Comparison of ENCODE assay signal across 1 cellular context in the genomic region with DNA sequence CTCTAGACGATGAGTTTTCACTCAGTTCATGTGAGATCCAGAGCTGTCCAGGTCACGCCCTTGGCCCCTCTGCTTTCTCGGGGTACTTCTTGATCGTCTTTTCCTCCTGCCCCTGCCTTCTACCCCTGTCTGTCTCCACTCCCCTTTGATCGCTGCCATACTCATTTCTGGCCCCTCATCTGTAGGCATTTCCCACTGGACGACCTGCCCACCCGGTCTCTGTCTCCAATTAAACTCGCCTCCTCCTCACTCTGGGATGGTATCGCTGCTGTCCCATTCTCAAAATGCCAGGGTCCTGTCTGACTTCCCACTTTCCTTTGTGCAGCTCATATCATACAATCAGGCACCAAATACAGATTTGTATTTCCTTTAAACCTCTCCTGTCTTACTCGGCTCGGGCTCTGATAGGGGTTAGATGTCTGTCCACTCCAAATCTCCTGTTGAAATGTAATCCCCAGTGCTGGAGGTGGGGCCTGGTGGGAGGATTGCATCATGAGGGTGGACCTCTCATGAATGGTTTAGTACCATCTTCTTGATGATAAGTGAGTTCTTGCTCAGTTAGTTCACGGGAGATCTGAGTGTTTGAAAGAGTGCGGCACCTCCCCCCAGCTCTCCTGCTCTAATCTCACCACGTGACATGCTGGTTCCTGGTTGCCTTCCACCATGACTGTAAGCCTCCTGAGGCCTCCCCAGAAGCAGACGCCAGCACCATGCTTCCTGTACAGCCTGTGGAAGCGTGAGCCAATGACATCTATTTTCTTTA.
A peak's percentile ranks its signal among the peaks of the same experiment; 100 is the strongest.
TF ChIP-seq lines count a peak whose summit lies in the region.

No MANE protein-coding gene starts in this region.

TF ChIP-seq in K562, 482 proteins besides CTCF, POLR2A, EP300 and RAD21 (continued from another document and continues in another):
- TF ChIP-seq, protein P1, sequence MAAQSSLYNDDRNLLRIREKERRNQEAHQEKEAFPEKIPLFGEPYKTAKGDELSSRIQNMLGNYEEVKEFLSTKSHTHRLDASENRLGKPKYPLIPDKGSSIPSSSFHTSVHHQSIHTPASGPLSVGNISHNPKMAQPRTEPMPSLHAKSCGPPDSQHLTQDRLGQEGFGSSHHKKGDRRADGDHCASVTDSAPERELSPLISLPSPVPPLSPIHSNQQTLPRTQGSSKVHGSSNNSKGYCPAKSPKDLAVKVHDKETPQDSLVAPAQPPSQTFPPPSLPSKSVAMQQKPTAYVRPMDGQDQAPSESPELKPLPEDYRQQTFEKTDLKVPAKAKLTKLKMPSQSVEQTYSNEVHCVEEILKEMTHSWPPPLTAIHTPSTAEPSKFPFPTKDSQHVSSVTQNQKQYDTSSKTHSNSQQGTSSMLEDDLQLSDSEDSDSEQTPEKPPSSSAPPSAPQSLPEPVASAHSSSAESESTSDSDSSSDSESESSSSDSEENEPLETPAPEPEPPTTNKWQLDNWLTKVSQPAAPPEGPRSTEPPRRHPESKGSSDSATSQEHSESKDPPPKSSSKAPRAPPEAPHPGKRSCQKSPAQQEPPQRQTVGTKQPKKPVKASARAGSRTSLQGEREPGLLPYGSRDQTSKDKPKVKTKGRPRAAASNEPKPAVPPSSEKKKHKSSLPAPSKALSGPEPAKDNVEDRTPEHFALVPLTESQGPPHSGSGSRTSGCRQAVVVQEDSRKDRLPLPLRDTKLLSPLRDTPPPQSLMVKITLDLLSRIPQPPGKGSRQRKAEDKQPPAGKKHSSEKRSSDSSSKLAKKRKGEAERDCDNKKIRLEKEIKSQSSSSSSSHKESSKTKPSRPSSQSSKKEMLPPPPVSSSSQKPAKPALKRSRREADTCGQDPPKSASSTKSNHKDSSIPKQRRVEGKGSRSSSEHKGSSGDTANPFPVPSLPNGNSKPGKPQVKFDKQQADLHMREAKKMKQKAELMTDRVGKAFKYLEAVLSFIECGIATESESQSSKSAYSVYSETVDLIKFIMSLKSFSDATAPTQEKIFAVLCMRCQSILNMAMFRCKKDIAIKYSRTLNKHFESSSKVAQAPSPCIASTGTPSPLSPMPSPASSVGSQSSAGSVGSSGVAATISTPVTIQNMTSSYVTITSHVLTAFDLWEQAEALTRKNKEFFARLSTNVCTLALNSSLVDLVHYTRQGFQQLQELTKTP (IDR thresholded peaks at IDR 0.05; ENCODE audit: low read depth in 1 of 2, partially characterized antibody in 2 of 2), result peak in 1 of 2 experiments; percentile 72
- TF ChIP-seq RAD51 (IDR thresholded peaks at IDR 0.05; ENCODE audit: borderline replicate concordance, low read depth) (peak; percentile 91), RBFOX2 (IDR thresholded peaks at IDR 0.05; ENCODE audit: low read depth, low read length) (0 out of 2 replicates have a peak, but pooled peaks have one; percentile 11), HDAC6 (IDR thresholded peaks at IDR 0.05; ENCODE audit: low read depth, low read length) (no peak), DPF2 (IDR thresholded peaks at IDR 0.05) (peak; percentile 69; the same call in 1 of the 2 replicates), MTA2 (IDR thresholded peaks at IDR 0.05; ENCODE audit: low read depth) (no peak), ADNP (tag; IDR thresholded peaks at IDR 0.05) (0 out of 2 replicates have a peak, but pooled peaks have one; percentile 47), EP400 (IDR thresholded peaks at IDR 0.05) (peak; percentile 77), RB1 (IDR thresholded peaks at IDR 0.05; ENCODE audit: low read depth) (no peak), JUND (IDR thresholded peaks at IDR 0.05; ENCODE audit: borderline replicate concordance, low read depth, low read length) (peak; percentile 85), JUND (tag; IDR thresholded peaks at IDR 0.05; ENCODE audit: borderline replicate concordance, low read depth, low read length) (peak; percentile 69; the same call in 1 of the 3 replicates), HNRNPLL (IDR thresholded peaks at IDR 0.05; ENCODE audit: low read depth, low read length, poor library complexity, severe bottlenecking) (no peak), MYC (IDR thresholded peaks at IDR 0.05; ENCODE audit: low read depth, low read length) (peak; percentile 72; the same call in 1 of the 2 replicates), MYC (CRISPR knock-in tag; IDR thresholded peaks at IDR 0.05; ENCODE audit: borderline replicate concordance, low read depth) (no peak), TBL1XR1 (IDR thresholded peaks at IDR 0.05; ENCODE audit: low read length in 2 of 2) (no peak), CBX5 (IDR thresholded peaks at IDR 0.05; ENCODE audit: borderline replicate concordance, low read depth) (peak; percentile 14; the same call in 1 of the 2 replicates), ZNF174 (CRISPR knock-in tag; IDR thresholded peaks at IDR 0.05) (no peak), MTA3 (IDR thresholded peaks at IDR 0.05; ENCODE audit: borderline replicate concordance) (peak; percentile 76; the same call in 1 of the 2 replicates), LEF1 (IDR thresholded peaks at IDR 0.05) (peak; percentile 53; the same call in 1 of the 2 replicates), ELF4 (CRISPR knock-in tag; IDR thresholded peaks at IDR 0.05) (no peak), SOX6 (IDR thresholded peaks at IDR 0.05) (peak; percentile 74), BHLHE40 (IDR thresholded peaks at IDR 0.05; ENCODE audit: low read length) (peak; percentile 62; the same call in 1 of the 2 replicates), PTTG1 (tag; IDR thresholded peaks at IDR 0.05; ENCODE audit: low read depth) (0 out of 2 replicates have a peak, but pooled peaks have one; percentile 27), TOE1 (IDR thresholded peaks at IDR 0.05; ENCODE audit: borderline replicate concordance) (peak; percentile 92; the same call in 1 of the 2 replicates), TOE1 (CRISPR knock-in tag; IDR thresholded peaks at IDR 0.05; ENCODE audit: borderline replicate concordance, low read depth) (no peak), U2AF1 (optimal IDR thresholded peaks at IDR 0.05; ENCODE audit: low read depth, low read length) (no peak), ZNF695 (CRISPR knock-in tag; IDR thresholded peaks at IDR 0.05) (no peak), ZNF316 (IDR thresholded peaks at IDR 0.05) (peak; percentile 95)
- TF ChIP-seq, protein P2, sequence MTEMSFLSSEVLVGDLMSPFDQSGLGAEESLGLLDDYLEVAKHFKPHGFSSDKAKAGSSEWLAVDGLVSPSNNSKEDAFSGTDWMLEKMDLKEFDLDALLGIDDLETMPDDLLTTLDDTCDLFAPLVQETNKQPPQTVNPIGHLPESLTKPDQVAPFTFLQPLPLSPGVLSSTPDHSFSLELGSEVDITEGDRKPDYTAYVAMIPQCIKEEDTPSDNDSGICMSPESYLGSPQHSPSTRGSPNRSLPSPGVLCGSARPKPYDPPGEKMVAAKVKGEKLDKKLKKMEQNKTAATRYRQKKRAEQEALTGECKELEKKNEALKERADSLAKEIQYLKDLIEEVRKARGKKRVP (CRISPR knock-in tag; IDR thresholded peaks at IDR 0.05), result peak; percentile 83
- TF ChIP-seq, protein P3, sequence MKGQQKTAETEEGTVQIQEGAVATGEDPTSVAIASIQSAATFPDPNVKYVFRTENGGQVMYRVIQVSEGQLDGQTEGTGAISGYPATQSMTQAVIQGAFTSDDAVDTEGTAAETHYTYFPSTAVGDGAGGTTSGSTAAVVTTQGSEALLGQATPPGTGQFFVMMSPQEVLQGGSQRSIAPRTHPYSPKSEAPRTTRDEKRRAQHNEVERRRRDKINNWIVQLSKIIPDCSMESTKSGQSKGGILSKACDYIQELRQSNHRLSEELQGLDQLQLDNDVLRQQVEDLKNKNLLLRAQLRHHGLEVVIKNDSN (CRISPR knock-in tag; IDR thresholded peaks at IDR 0.05), result peak; percentile 83
- TF ChIP-seq, protein P4, sequence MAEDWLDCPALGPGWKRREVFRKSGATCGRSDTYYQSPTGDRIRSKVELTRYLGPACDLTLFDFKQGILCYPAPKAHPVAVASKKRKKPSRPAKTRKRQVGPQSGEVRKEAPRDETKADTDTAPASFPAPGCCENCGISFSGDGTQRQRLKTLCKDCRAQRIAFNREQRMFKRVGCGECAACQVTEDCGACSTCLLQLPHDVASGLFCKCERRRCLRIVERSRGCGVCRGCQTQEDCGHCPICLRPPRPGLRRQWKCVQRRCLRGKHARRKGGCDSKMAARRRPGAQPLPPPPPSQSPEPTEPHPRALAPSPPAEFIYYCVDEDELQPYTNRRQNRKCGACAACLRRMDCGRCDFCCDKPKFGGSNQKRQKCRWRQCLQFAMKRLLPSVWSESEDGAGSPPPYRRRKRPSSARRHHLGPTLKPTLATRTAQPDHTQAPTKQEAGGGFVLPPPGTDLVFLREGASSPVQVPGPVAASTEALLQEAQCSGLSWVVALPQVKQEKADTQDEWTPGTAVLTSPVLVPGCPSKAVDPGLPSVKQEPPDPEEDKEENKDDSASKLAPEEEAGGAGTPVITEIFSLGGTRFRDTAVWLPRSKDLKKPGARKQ (CRISPR knock-in tag; IDR thresholded peaks at IDR 0.05), result 0 out of 2 replicates have a peak, but pooled peaks have one; percentile 13
- TF ChIP-seq, protein P5, sequence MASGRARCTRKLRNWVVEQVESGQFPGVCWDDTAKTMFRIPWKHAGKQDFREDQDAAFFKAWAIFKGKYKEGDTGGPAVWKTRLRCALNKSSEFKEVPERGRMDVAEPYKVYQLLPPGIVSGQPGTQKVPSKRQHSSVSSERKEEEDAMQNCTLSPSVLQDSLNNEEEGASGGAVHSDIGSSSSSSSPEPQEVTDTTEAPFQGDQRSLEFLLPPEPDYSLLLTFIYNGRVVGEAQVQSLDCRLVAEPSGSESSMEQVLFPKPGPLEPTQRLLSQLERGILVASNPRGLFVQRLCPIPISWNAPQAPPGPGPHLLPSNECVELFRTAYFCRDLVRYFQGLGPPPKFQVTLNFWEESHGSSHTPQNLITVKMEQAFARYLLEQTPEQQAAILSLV (tag; IDR thresholded peaks at IDR 0.05), result peak; percentile 73; the same call in 1 of the 2 replicates
- TF ChIP-seq, protein P6, sequence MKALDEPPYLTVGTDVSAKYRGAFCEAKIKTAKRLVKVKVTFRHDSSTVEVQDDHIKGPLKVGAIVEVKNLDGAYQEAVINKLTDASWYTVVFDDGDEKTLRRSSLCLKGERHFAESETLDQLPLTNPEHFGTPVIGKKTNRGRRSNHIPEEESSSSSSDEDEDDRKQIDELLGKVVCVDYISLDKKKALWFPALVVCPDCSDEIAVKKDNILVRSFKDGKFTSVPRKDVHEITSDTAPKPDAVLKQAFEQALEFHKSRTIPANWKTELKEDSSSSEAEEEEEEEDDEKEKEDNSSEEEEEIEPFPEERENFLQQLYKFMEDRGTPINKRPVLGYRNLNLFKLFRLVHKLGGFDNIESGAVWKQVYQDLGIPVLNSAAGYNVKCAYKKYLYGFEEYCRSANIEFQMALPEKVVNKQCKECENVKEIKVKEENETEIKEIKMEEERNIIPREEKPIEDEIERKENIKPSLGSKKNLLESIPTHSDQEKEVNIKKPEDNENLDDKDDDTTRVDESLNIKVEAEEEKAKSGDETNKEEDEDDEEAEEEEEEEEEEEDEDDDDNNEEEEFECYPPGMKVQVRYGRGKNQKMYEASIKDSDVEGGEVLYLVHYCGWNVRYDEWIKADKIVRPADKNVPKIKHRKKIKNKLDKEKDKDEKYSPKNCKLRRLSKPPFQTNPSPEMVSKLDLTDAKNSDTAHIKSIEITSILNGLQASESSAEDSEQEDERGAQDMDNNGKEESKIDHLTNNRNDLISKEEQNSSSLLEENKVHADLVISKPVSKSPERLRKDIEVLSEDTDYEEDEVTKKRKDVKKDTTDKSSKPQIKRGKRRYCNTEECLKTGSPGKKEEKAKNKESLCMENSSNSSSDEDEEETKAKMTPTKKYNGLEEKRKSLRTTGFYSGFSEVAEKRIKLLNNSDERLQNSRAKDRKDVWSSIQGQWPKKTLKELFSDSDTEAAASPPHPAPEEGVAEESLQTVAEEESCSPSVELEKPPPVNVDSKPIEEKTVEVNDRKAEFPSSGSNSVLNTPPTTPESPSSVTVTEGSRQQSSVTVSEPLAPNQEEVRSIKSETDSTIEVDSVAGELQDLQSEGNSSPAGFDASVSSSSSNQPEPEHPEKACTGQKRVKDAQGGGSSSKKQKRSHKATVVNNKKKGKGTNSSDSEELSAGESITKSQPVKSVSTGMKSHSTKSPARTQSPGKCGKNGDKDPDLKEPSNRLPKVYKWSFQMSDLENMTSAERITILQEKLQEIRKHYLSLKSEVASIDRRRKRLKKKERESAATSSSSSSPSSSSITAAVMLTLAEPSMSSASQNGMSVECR (CRISPR knock-in tag; IDR thresholded peaks at IDR 0.05), result 0 out of 2 replicates have a peak, but pooled peaks have one; percentile 47
- TF ChIP-seq, protein P7, sequence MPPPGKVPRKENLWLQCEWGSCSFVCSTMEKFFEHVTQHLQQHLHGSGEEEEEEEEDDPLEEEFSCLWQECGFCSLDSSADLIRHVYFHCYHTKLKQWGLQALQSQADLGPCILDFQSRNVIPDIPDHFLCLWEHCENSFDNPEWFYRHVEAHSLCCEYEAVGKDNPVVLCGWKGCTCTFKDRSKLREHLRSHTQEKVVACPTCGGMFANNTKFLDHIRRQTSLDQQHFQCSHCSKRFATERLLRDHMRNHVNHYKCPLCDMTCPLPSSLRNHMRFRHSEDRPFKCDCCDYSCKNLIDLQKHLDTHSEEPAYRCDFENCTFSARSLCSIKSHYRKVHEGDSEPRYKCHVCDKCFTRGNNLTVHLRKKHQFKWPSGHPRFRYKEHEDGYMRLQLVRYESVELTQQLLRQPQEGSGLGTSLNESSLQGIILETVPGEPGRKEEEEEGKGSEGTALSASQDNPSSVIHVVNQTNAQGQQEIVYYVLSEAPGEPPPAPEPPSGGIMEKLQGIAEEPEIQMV (tag; conservative IDR thresholded peaks at IDR 0.05; ENCODE audit: low read depth), result no peak
- TF ChIP-seq, protein P8, sequence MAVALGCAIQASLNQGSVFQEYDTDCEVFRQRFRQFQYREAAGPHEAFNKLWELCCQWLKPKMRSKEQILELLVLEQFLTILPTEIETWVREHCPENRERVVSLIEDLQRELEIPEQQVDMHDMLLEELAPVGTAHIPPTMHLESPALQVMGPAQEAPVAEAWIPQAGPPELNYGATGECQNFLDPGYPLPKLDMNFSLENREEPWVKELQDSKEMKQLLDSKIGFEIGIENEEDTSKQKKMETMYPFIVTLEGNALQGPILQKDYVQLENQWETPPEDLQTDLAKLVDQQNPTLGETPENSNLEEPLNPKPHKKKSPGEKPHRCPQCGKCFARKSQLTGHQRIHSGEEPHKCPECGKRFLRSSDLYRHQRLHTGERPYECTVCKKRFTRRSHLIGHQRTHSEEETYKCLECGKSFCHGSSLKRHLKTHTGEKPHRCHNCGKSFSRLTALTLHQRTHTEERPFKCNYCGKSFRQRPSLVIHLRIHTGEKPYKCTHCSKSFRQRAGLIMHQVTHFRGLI (CRISPR knock-in tag; IDR thresholded peaks at IDR 0.05), result no peak
- TF ChIP-seq, protein P9, sequence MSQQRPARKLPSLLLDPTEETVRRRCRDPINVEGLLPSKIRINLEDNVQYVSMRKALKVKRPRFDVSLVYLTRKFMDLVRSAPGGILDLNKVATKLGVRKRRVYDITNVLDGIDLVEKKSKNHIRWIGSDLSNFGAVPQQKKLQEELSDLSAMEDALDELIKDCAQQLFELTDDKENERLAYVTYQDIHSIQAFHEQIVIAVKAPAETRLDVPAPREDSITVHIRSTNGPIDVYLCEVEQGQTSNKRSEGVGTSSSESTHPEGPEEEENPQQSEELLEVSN (IDR thresholded peaks at IDR 0.05; ENCODE audit: borderline replicate concordance in 1 of 2, extremely low read depth in 1 of 2, insufficient read depth in 1 of 2, insufficient read length in 1 of 2, low read depth in 1 of 2, low read length in 1 of 2, poor library complexity in 1 of 2, severe bottlenecking in 1 of 2), result peak in 1 of 2 experiments; percentile 26
- TF ChIP-seq, protein P10, sequence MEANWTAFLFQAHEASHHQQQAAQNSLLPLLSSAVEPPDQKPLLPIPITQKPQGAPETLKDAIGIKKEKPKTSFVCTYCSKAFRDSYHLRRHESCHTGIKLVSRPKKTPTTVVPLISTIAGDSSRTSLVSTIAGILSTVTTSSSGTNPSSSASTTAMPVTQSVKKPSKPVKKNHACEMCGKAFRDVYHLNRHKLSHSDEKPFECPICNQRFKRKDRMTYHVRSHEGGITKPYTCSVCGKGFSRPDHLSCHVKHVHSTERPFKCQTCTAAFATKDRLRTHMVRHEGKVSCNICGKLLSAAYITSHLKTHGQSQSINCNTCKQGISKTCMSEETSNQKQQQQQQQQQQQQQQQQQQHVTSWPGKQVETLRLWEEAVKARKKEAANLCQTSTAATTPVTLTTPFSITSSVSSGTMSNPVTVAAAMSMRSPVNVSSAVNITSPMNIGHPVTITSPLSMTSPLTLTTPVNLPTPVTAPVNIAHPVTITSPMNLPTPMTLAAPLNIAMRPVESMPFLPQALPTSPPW (CRISPR knock-in tag; IDR thresholded peaks at IDR 0.05), result peak; percentile 39
